In genomic region chr1:144460686-144461085, GRCh38 we compare ENCODE assay signal across 8 cellular contexts. TPM values are rescaled to one million over a fixed set of nuclear protein-coding genes. Genes with fewer than 3 reads are reported as not detected.
DNase-seq lines count a peak whose midpoint lies in the region; TF ChIP-seq lines count a peak whose summit lies in the region.
"Not testable (repeated sequence)": the region's sequence is repeated elsewhere in the genome, so short reads cannot be mapped to it uniquely, and the experiment has no call there.

No MANE protein-coding gene starts in this region.

- CTCF ChIA-PET in Calu3 (lab: Charles Lee) = not testable (repeated sequence)

- intact Hi-C loops in Calu3 (cut with micrococcal nuclease; ENCODE audit: unreplicated experiment); activated T-helper 1 cell treated with anti-CD3 and anti-CD28 coated beads, Interleukin-12 subunit alpha, Interleukin-12 subunit beta, Interleukin-2, Interleukin-4 antibody, amounts not matched to agents 30 ng/mL and 10 ng/mL and 1 ng/mL, durations not matched to agents 14 hours and 24 hours and 36 hours (cut with micrococcal nuclease); testis (cut with DNase I; ENCODE audit: low total_unique reads): not testable (repeated sequence)

- peak overlapping the region; percentile 54 to 78 (median 68) for H3K4me3 ChIP-seq in Peyer's patch
- H3K4me3 ChIP-seq in ectodermal cell (ENCODE audit: insufficient read depth, low read depth, low read length) = peak overlapping the region; percentile 50
- peak overlapping the region; percentile 52 for H3K4me3 ChIP-seq in iPS-18a (ENCODE audit: low read length)
- H3K4me3 ChIP-seq in testis = peak overlapping the region; percentile 53 to 75

- not testable (repeated sequence) for H3K9me3 Mint-ChIP-seq in Calu3 (ENCODE audit: low read depth, unreplicated experiment); HFFc6; activated T-helper 1 cell treated with anti-CD3 and anti-CD28 coated beads, Interleukin-12 subunit alpha, Interleukin-12 subunit beta, Interleukin-2, Interleukin-4 antibody, amounts not matched to agents 30 ng/mL and 10 ng/mL and 1 ng/mL, durations not matched to agents 14 hours and 24 hours and 36 hours; osteocyte (ENCODE audit: unreplicated experiment)

- H3K9ac ChIP-seq in iPS-18a (ENCODE audit: low read length) = not testable (repeated sequence)

- peak overlapping the region; percentile 99 for H3K4me3 Mint-ChIP-seq in Calu3 (ENCODE audit: low read depth, unreplicated experiment)
- H3K4me3 Mint-ChIP-seq in HFFc6 = peak overlapping the region; percentile 93
- peak overlapping the region; percentile 96 for H3K4me3 Mint-ChIP-seq in activated T-helper 1 cell treated with anti-CD3 and anti-CD28 coated beads, Interleukin-12 subunit alpha, Interleukin-12 subunit beta, Interleukin-2, Interleukin-4 antibody, amounts not matched to agents 30 ng/mL and 10 ng/mL and 1 ng/mL, durations not matched to agents 14 hours and 24 hours and 36 hours
- H3K4me3 Mint-ChIP-seq in osteocyte (ENCODE audit: unreplicated experiment) = peak overlapping the region; percentile 98

- not testable (repeated sequence) for TF ChIP-seq CTCF in Calu3 (IDR thresholded peaks at IDR 0.05; ENCODE audit: unreplicated experiment); HFFc6 (IDR thresholded peaks at IDR 0.05); Peyer's patch (IDR thresholded peaks at IDR 0.05); osteocyte (IDR thresholded peaks at IDR 0.05); testis (IDR thresholded peaks at IDR 0.05)

- BruUV-seq in Calu3 (replicated peaks; lab: Mats Ljungman, UMichigan) = not testable (repeated sequence)

- H3K9me3 ChIP-seq in Peyer's patch; ectodermal cell (ENCODE audit: control insufficient read depth, low read length); iPS-18a (ENCODE audit: control insufficient read depth, low read depth, low read length); testis: not testable (repeated sequence)

- not testable (repeated sequence) for H3K36me3 Mint-ChIP-seq in Calu3 (ENCODE audit: insufficient read depth, unreplicated experiment); HFFc6 (ENCODE audit: low read depth); activated T-helper 1 cell treated with anti-CD3 and anti-CD28 coated beads, Interleukin-12 subunit alpha, Interleukin-12 subunit beta, Interleukin-2, Interleukin-4 antibody, amounts not matched to agents 30 ng/mL and 10 ng/mL and 1 ng/mL, durations not matched to agents 14 hours and 24 hours and 36 hours (ENCODE audit: low read depth); osteocyte (ENCODE audit: unreplicated experiment)

- not testable (repeated sequence) for H3K27ac Mint-ChIP-seq in Calu3 (ENCODE audit: unreplicated experiment); HFFc6; activated T-helper 1 cell treated with anti-CD3 and anti-CD28 coated beads, Interleukin-12 subunit alpha, Interleukin-12 subunit beta, Interleukin-2, Interleukin-4 antibody, amounts not matched to agents 30 ng/mL and 10 ng/mL and 1 ng/mL, durations not matched to agents 14 hours and 24 hours and 36 hours; osteocyte (ENCODE audit: unreplicated experiment)

- not testable (repeated sequence) for H3K36me3 ChIP-seq in Peyer's patch; ectodermal cell (ENCODE audit: control insufficient read depth, insufficient read depth, low read length); iPS-18a (ENCODE audit: control insufficient read depth, low read depth, low read length); testis (ENCODE audit: low read depth, missing control alignments)

- peak overlapping the region in 2 of 4 donors; percentile 45 to 79 for H3K27ac ChIP-seq in Peyer's patch
- not testable (repeated sequence) for H3K27ac ChIP-seq in ectodermal cell (ENCODE audit: insufficient read depth, low read depth, low read length, poor library complexity, severe bottlenecking); iPS-18a (ENCODE audit: low read length); testis

- H3K27me3 Mint-ChIP-seq in Calu3 (ENCODE audit: unreplicated experiment); HFFc6 (ENCODE audit: insufficient read depth); activated T-helper 1 cell treated with anti-CD3 and anti-CD28 coated beads, Interleukin-12 subunit alpha, Interleukin-12 subunit beta, Interleukin-2, Interleukin-4 antibody, amounts not matched to agents 30 ng/mL and 10 ng/mL and 1 ng/mL, durations not matched to agents 14 hours and 24 hours and 36 hours (ENCODE audit: insufficient read depth); osteocyte (ENCODE audit: unreplicated experiment): not testable (repeated sequence)

- TF ChIP-seq POLR2A in Peyer's patch (IDR thresholded peaks at IDR 0.05); testis (IDR thresholded peaks at IDR 0.05): not testable (repeated sequence)

- H3K4me1 ChIP-seq in Peyer's patch; ectodermal cell (ENCODE audit: control insufficient read depth, insufficient read depth, low read length); iPS-18a (ENCODE audit: control insufficient read depth, low read depth, low read length); testis: not testable (repeated sequence)

- not testable (repeated sequence) for H3K27me3 ChIP-seq in Peyer's patch; ectodermal cell (ENCODE audit: control insufficient read depth, insufficient read depth, low read length, poor library complexity, severe bottlenecking); iPS-18a (ENCODE audit: control insufficient read depth, insufficient read depth, low read length); testis

- not testable (repeated sequence) for H3K4me1 Mint-ChIP-seq in Calu3 (ENCODE audit: low read depth, unreplicated experiment); HFFc6 (ENCODE audit: low read depth); activated T-helper 1 cell treated with anti-CD3 and anti-CD28 coated beads, Interleukin-12 subunit alpha, Interleukin-12 subunit beta, Interleukin-2, Interleukin-4 antibody, amounts not matched to agents 30 ng/mL and 10 ng/mL and 1 ng/mL, durations not matched to agents 14 hours and 24 hours and 36 hours (ENCODE audit: low read depth); osteocyte (ENCODE audit: unreplicated experiment)

- 0% methylated on average over 4 of the region's 15 CpGs for WGBS in ectodermal cell, 2 experiments
- WGBS in testis, 2 donors = no CpG with 5 or more reads among the region's 15 CpGs

- DNase-seq in Calu3; osteocyte (ENCODE audit: extremely low spot score, unreplicated experiment): not testable (repeated sequence)
- DNase-seq in HFFc6 = peak; percentile 52
- DNase-seq in Peyer's patch = peak in 2 of 3 donors; percentile 29 to 56
- peak; percentile 27 for DNase-seq in activated T-helper 1 cell treated with anti-CD3 and anti-CD28 coated beads, Interleukin-12 subunit alpha, Interleukin-12 subunit beta, Interleukin-2, Interleukin-4 antibody, amounts not matched to agents 30 ng/mL and 10 ng/mL and 1 ng/mL, durations not matched to agents 14 hours and 24 hours and 36 hours (ENCODE audit: low spot score)
- peak; percentile 16 for DNase-seq in testis

RNA-seq across cellular contexts. Expression of gene NBPF15, which starts 0.8 kb away (rescaled TPM):
- total RNA-seq in Calu3 (2022) = 47.7 and 53.8 TPM in 2 replicates
- total RNA-seq in HFFc6 (2021; fragmentation: NEBNext Ultra II Directional; extraction: Animal tissue kit (Norgen Biotek cat#: 25700)) = 10 to 100 TPM; 28.3 to 32.3 (median 29.9) TPM
- total RNA-seq in Peyer's patch = 10 to 100 TPM; 11.0 to 65.2 (median 22.2) TPM
- total RNA-seq in activated T-helper 1 cell treated with anti-CD3 and anti-CD28 coated beads, Interleukin-12 subunit alpha, Interleukin-12 subunit beta, Interleukin-2, Interleukin-4 antibody, amounts not matched to agents 30 ng/mL and 10 ng/mL and 1 ng/mL, durations not matched to agents 14 hours and 24 hours and 36 hours = 30.6 and 31.8 TPM in 2 replicates
- 41.3 TPM for polyA plus RNA-seq in ectodermal cell (2013, experiment 1 of 4)
- 33.5 TPM for polyA plus RNA-seq in ectodermal cell (2013, experiment 2 of 4)
- 32.6 TPM for polyA plus RNA-seq in ectodermal cell (2013, experiment 3 of 4)
- 32.4 TPM for polyA plus RNA-seq in ectodermal cell (2013, experiment 4 of 4)
- 70.1 and 72.0 TPM in 2 replicates for total RNA-seq in osteocyte
- 10 to 100 TPM; 20.8 to 30.1 TPM for total RNA-seq in testis
- 12.7 TPM for polyA plus RNA-seq in testis (ENCODE audit: insufficient read depth, low read depth, low replicate concordance)
